25 cellular contexts compared by ENCODE assay signal in genomic region chr5:90446961-90447360, GRCh38. TPM values are rescaled to one million over a fixed set of nuclear protein-coding genes. Genes with fewer than 3 reads are reported as not detected.
DNase-seq lines count a peak whose midpoint lies in the region; ATAC-seq and TF ChIP-seq lines count a peak whose summit lies in the region.
"Had no signal": no experiment of that assay in that cellular context is flagged by ENCODE, and none has a peak within 500 bp of the region (broad histone marks: within the 10 kb centered on the region; RNA-seq: fewer than 3 reads in every experiment).

No MANE protein-coding gene starts in this region.

- H3K4me3 ChIP-seq in choroid plexus epithelial cell (ENCODE audit: low read depth, low read length) (no peak overlapping the region), skeletal muscle cell (ENCODE audit: low read depth, low read length) (no peak overlapping the region)
- H3K4me3 ChIP-seq: gastroesophageal sphincter, left lung, testis, vagina had no signal

- DNase-seq in EH (ENCODE audit: low read depth) (peak; percentile 44), LHCN-M2 (ENCODE audit: low read depth) (peak; percentile 33), choroid plexus epithelial cell (ENCODE audit: low read depth) (peak; percentile 83), skeletal muscle cell (ENCODE audit: low read depth) (peak; percentile 25), HPDE6-E6E7 (ENCODE audit: extremely low spot score) (no peak), NCI-H526 treated with DMSO at 0.1 percent for 48 hours (lab: John Stamatoyannopoulos, UW) (no peak), T-cell (no peak)
- DNase-seq: activated CD4-positive, alpha-beta T cell treated with anti-CD3 and anti-CD28 coated beads, Interleukin-2, amount 10 ng/mL, durations not matched to agents 7 days and 5 days; activated naive CD4-positive, alpha-beta T cell treated with anti-CD3 and anti-CD28 coated beads, Interleukin-2, amount 10 ng/mL, durations not matched to agents 7 days and 5 days; AML-193; CD8-positive, alpha-beta memory T cell; DMS153; hypothalamus; Kasumi-1; left lung; natural killer cell; NCI-H1105 treated with DMSO at 0.1 percent for 48 hours; NCI-H2029; NCI-H748 treated with DMSO at 0.1 percent for 48 hours; stimulated activated CD4-positive, alpha-beta T cell treated with anti-CD3 and anti-CD28 coated beads, Interleukin-2, amount 100 ng/mL, for 48 hours; testis had no signal

- no peak for ATAC-seq in T-cell (replicated peaks in 1 of 4)
- ATAC-seq: gastroesophageal sphincter; left lung; natural killer cell; stimulated activated memory B cell treated with anti-CD40 and anti-IgM and Interleukin-4, amounts not matched to agents 10 μg/mL and 1 μg/mL and 100 μg/mL, for 72 hours had no signal

- no peak overlapping the region for H3K27ac Mint-ChIP-seq in T-cell
- H3K27ac Mint-ChIP-seq: activated CD4-positive, alpha-beta T cell treated with anti-CD3 and anti-CD28 coated beads, Interleukin-2, amount 10 ng/mL, durations not matched to agents 7 days and 5 days; activated naive CD4-positive, alpha-beta T cell treated with anti-CD3 and anti-CD28 coated beads, Interleukin-2, amount 10 ng/mL, durations not matched to agents 7 days and 5 days; CD8-positive, alpha-beta memory T cell; natural killer cell; stimulated activated memory B cell treated with anti-CD40 and anti-IgM and Interleukin-4, amounts not matched to agents 10 μg/mL and 1 μg/mL and 100 μg/mL, for 72 hours; T-helper 2 cell treated with Interferon-gamma antibody and Interleukin-4, amounts not matched to agents 5 μg/mL and 100 μg/mL, for 36 hours had no signal

- H3K4me3 Mint-ChIP-seq in T-cell: no peak overlapping the region
- H3K4me3 Mint-ChIP-seq: activated CD4-positive, alpha-beta T cell treated with anti-CD3 and anti-CD28 coated beads, Interleukin-2, amount 10 ng/mL, durations not matched to agents 7 days and 5 days; activated naive CD4-positive, alpha-beta T cell treated with anti-CD3 and anti-CD28 coated beads, Interleukin-2, amount 10 ng/mL, durations not matched to agents 7 days and 5 days; CD8-positive, alpha-beta memory T cell; natural killer cell; stimulated activated memory B cell treated with anti-CD40 and anti-IgM and Interleukin-4, amounts not matched to agents 10 μg/mL and 1 μg/mL and 100 μg/mL, for 72 hours; T-helper 2 cell treated with Interferon-gamma antibody and Interleukin-4, amounts not matched to agents 5 μg/mL and 100 μg/mL, for 36 hours had no signal

- CTCF ChIA-PET in T-cell (lab: Charles Lee): interaction anchor here in 1 of 2 donors (0.7 kb wide), 1 partner anchor 13 kb away, joined by 4 read pairs; no protein-coding TSS in a partner anchor

- POLR2A ChIA-PET in T-cell (lab: Charles Lee): interaction anchor here in 1 of 2 donors (1.0 kb wide), 1 partner anchor 13 kb away, joined by 3 read pairs; no protein-coding TSS in a partner anchor

- no peaks in the 10 kb centered on the region for H3K4me1 Mint-ChIP-seq in T-cell
- H3K4me1 Mint-ChIP-seq: activated CD4-positive, alpha-beta T cell treated with anti-CD3 and anti-CD28 coated beads, Interleukin-2, amount 10 ng/mL, durations not matched to agents 7 days and 5 days; activated naive CD4-positive, alpha-beta T cell treated with anti-CD3 and anti-CD28 coated beads, Interleukin-2, amount 10 ng/mL, durations not matched to agents 7 days and 5 days; CD8-positive, alpha-beta memory T cell; natural killer cell; stimulated activated memory B cell treated with anti-CD40 and anti-IgM and Interleukin-4, amounts not matched to agents 10 μg/mL and 1 μg/mL and 100 μg/mL, for 72 hours had no signal

- H3K9me3 Mint-ChIP-seq in T-cell: no peaks in the 10 kb centered on the region
- H3K9me3 Mint-ChIP-seq: activated naive CD4-positive, alpha-beta T cell treated with anti-CD3 and anti-CD28 coated beads, Interleukin-2, amount 10 ng/mL, durations not matched to agents 7 days and 5 days; CD8-positive, alpha-beta memory T cell; natural killer cell; T-helper 2 cell treated with Interferon-gamma antibody and Interleukin-4, amounts not matched to agents 5 μg/mL and 100 μg/mL, for 36 hours had no signal

- peaks cover 3% of the 10 kb centered on the region in 2 donors for H3K27me3 Mint-ChIP-seq in T-cell
- H3K27me3 Mint-ChIP-seq: activated naive CD4-positive, alpha-beta T cell treated with anti-CD3 and anti-CD28 coated beads, Interleukin-2, amount 10 ng/mL, durations not matched to agents 7 days and 5 days; stimulated activated memory B cell treated with anti-CD40 and anti-IgM and Interleukin-4, amounts not matched to agents 10 μg/mL and 1 μg/mL and 100 μg/mL, for 72 hours had no signal

- peaks cover 3% of the 10 kb centered on the region for H3K36me3 Mint-ChIP-seq in T-cell
- H3K36me3 Mint-ChIP-seq: activated naive CD4-positive, alpha-beta T cell treated with anti-CD3 and anti-CD28 coated beads, Interleukin-2, amount 10 ng/mL, durations not matched to agents 7 days and 5 days; CD8-positive, alpha-beta memory T cell; natural killer cell; stimulated activated memory B cell treated with anti-CD40 and anti-IgM and Interleukin-4, amounts not matched to agents 10 μg/mL and 1 μg/mL and 100 μg/mL, for 72 hours had no signal

- TF ChIP-seq CTCF in choroid plexus epithelial cell (conservative IDR thresholded peaks at IDR 0.05; ENCODE audit: low read depth, low read length): no peak

RNA-seq across cellular contexts. Expression of gene MBLAC2, which starts 27.6 kb away (rescaled TPM):
- total RNA-seq in LHCN-M2 (2014; rRNA removed) (7.4 and 7.9 TPM in 2 replicates), T-cell (10 to 100 TPM in 2 of 5 donors, 1 to 10 TPM in 3; 6.0 to 13.0 (median 9.8) TPM)
- 1.5 TPM for polyA plus RNA-seq in LHCN-M2 (2012)

RNA-seq across cellular contexts. Expression of gene POLR3G, which starts 27.7 kb away (rescaled TPM):
- total RNA-seq in LHCN-M2 (2014; rRNA removed) (9.2 and 14.2 TPM in 2 replicates), T-cell (1 to 10 TPM in 3 of 5 donors, under 1 TPM in 2; 0.84 to 2.3 (median 1.6) TPM)
- 1.9 TPM for polyA plus RNA-seq in LHCN-M2 (2012)

RNA-seq across cellular contexts. Expression of gene CETN3, which starts 37.4 kb away (rescaled TPM):
- 22.1 and 27.0 TPM in 2 replicates for total RNA-seq in LHCN-M2 (2014; rRNA removed)
- 22.4 TPM for polyA plus RNA-seq in LHCN-M2 (2012)
- 10 to 100 TPM in 3 of 5 donors, 1 to 10 TPM in 2; 6.9 to 17.6 (median 15.8) TPM for total RNA-seq in T-cell

Comparison
In these comparisons a context has a peak if more than half of its experiments do, and no peak if none do; other contexts are left out.
1. DNase-seq: peak in EH (single experiment), LHCN-M2 (single experiment), choroid plexus epithelial cell (single experiment) and skeletal muscle cell (single experiment); none in HPDE6-E6E7 (single experiment), NCI-H526 treated with DMSO at 0.1 percent for 48 hours (single experiment) and T-cell (0 of 34).